In genomic region chr1:92094112-92094511, GRCh38 we compare ENCODE assay signal across 8 cellular contexts. TPM values are rescaled to one million over a fixed set of nuclear protein-coding genes. Genes with fewer than 3 reads are reported as not detected.
"Had no signal": no experiment of that assay in that cellular context is flagged by ENCODE, and none has a peak within 500 bp of the region (broad histone marks: within the 10 kb centered on the region; RNA-seq: fewer than 3 reads in every experiment).

No MANE protein-coding gene starts in this region.

- H3K27ac Mint-ChIP-seq: HFFc6, IgD-negative memory B cell had no signal

- DNase-seq: GM23248, GOT3, H9, HFFc6 had no signal

- ATAC-seq: HCT116, HepG2 had no signal

- H3K4me3 Mint-ChIP-seq: H9, HFFc6, IgD-negative memory B cell had no signal

- H3K4me1 Mint-ChIP-seq: IgD-negative memory B cell had no signal

- H3K9me3 Mint-ChIP-seq: H9, HFFc6, IgD-negative memory B cell had no signal

- H3K27ac ChIP-seq: GM23248, HL-60 had no signal

RNA-seq across cellular contexts. Expression of gene SETSIP, which starts 18.9 kb away (rescaled TPM):
- total RNA-seq: GM23248, HepG2, HFFc6 had no signal
